17 cellular contexts compared by ENCODE assay signal in the genomic region with DNA sequence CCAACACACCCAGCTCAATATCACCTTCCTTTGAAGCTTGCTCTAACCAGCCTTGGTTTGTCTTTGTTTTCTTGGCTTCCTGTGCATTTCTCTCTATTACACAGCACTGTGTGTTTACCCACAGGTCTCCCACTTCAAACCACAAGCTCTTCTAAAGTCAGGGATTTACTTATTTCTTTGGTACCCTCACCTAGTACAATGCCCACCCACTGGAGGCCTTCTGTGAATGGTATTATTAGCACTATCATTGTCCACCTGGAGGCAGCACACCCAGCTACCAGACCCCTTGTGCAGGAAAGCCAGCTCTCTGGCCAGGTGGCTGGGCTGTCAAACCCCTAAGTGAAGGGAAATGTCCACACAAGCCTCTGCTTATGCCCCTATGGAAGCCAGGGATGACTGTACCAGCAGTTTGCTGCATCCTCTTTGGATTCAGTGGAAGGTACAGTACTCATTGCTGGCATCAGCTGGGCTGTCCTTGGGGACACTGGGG. TPM values are rescaled to one million over a fixed set of nuclear protein-coding genes. Genes with fewer than 3 reads are reported as not detected.
DNase-seq lines count a peak whose midpoint lies in the region; ATAC-seq, FAIRE-seq and TF ChIP-seq lines count a peak whose summit lies in the region.
"Had no signal": no experiment of that assay in that cellular context is flagged by ENCODE, and none has a peak within 500 bp of the region (broad histone marks: within the 10 kb centered on the region; RNA-seq: fewer than 3 reads in every experiment).

No MANE protein-coding gene starts in this region.

- in situ Hi-C loops in HepG2 (cut with HindIII; ENCODE audit: extremely low pct_ligation_motif_present, low pct_unique_long_range_greater_than_20kb): no loop called here

- no peak for TF ChIP-seq RAD21 in HepG2 (CRISPR knock-in tag; IDR thresholded peaks at IDR 0.05)

- H3K79me2 ChIP-seq in HepG2 (ENCODE audit: insufficient read depth, low read length): no peaks in the 10 kb centered on the region

- H3K4me3 ChIP-seq in HepG2 (replicated peaks in 1 of 3; ENCODE audit: insufficient read depth in 1 of 3, low read depth in 2 of 3, low read length in 3 of 3) (no peak overlapping the region), right lobe of liver (no peak overlapping the region), WERI-Rb-1 (ENCODE audit: low read depth, low read length) (no peak overlapping the region), colonic mucosa (no peak overlapping the region), SJCRH30 (no peak overlapping the region)
- H3K4me3 ChIP-seq: GM23338, upper lobe of left lung had no signal

- H3K27ac ChIP-seq in HepG2 (ENCODE audit: extremely low read length, insufficient read depth, low read length) (no peak overlapping the region), right lobe of liver (no peak overlapping the region), WERI-Rb-1 (no peak overlapping the region), colonic mucosa (no peak overlapping the region), SJCRH30 (no peak overlapping the region)

- no peak overlapping the region for H3K4me2 ChIP-seq in HepG2 (ENCODE audit: low read depth, low read length)
- H3K4me2 ChIP-seq: GM23338 had no signal

- no TSS peak for BruUV-seq in HepG2 (replicated peaks; lab: Mats Ljungman, UMichigan)

- TF ChIP-seq POLR2A in HepG2 (IDR thresholded peaks at IDR 0.05; ENCODE audit: insufficient read depth in 1 of 2, low read depth in 2 of 2, low read length in 2 of 2) (no peak), right lobe of liver (IDR thresholded peaks at IDR 0.05) (no peak)

- no peaks in the 10 kb centered on the region for H3K9me3 ChIP-seq in HepG2 (ENCODE audit: low read length)
- no peaks in the 10 kb centered on the region for H3K9me3 ChIP-seq in right lobe of liver
- H3K9me3 ChIP-seq in WERI-Rb-1 (ENCODE audit: severe bottlenecking): peaks cover 5% of the 10 kb centered on the region
- H3K9me3 ChIP-seq in colonic mucosa: no peaks in the 10 kb centered on the region
- H3K9me3 ChIP-seq in SJCRH30 (replicated peaks): no peaks in the 10 kb centered on the region
- H3K9me3 ChIP-seq: upper lobe of left lung had no signal

- TF ChIP-seq EP300 in HepG2 (IDR thresholded peaks at IDR 0.05; ENCODE audit: low read depth in 2 of 2, low read length in 2 of 2) (no peak), HepG2 (CRISPR knock-in tag; IDR thresholded peaks at IDR 0.05; ENCODE audit: borderline replicate concordance) (no peak)

- H3K36me3 ChIP-seq in HepG2 (replicated peaks in 1 of 2; ENCODE audit: control insufficient read depth in 1 of 2, insufficient read depth in 2 of 2, low read length in 2 of 2) (no peaks in the 10 kb centered on the region), right lobe of liver (no peaks in the 10 kb centered on the region), WERI-Rb-1 (no peaks in the 10 kb centered on the region), colonic mucosa (no peaks in the 10 kb centered on the region), SJCRH30 (no peaks in the 10 kb centered on the region)
- H3K36me3 ChIP-seq: upper lobe of left lung had no signal

- TF ChIP-seq CTCF in HepG2 (CRISPR knock-in tag; IDR thresholded peaks at IDR 0.05): peak; percentile 32
- TF ChIP-seq CTCF in right lobe of liver (IDR thresholded peaks at IDR 0.05): no peak
- TF ChIP-seq CTCF in WERI-Rb-1 (IDR thresholded peaks at IDR 0.05; ENCODE audit: low read depth, low read length): peak; percentile 28; the same call in 1 of the 2 replicates
- no peak for TF ChIP-seq CTCF in colonic mucosa (IDR thresholded peaks at IDR 0.05)

- ATAC-seq in HepG2: peak; percentile 65
- ATAC-seq in right lobe of liver: no peak
- ATAC-seq: GM23338, Panc1 had no signal

- POLR2A ChIA-PET in HepG2 (lab: Yijun Ruan, JAX): interaction anchor here (0.9 to 1.8 kb wide), 2 partner anchors 9 to 133 kb away, joined by 3 read pairs; partner anchors contain the start of gene TOP2A

- CTCF ChIA-PET in HepG2 (lab: Yijun Ruan, JAX; ENCODE audit: low intra/inter-chr PET ratio, low total read pairs): no interaction called here

- DNase-seq in HepG2 (ENCODE audit: low spot score) (no peak), right lobe of liver (no peak), WERI-Rb-1 (no peak), colonic mucosa (peak; percentile 12), SKM-1 treated with dmso at 0.1 percent for 144 hours (lab: John Stamatoyannopoulos, UW; ENCODE audit: unreplicated experiment) (no peak), SJCRH30 (no peak), NCI-H2081 treated with DMSO at 0.1 percent for 48 hours (lab: John Stamatoyannopoulos, UW) (no peak)
- DNase-seq in effector CD8-positive, alpha-beta T cell (lab: John Stamatoyannopoulos, UW): no peak
- DNase-seq: immature natural killer cell; mammary epithelial cell; NCI-H2029 treated with DMSO at 0.1 percent for 48 hours; NCI-H526; nephron progenitor cell; stimulated activated CD4-positive, alpha-beta T cell treated with anti-CD3 and anti-CD28 coated beads, Interleukin-2, amount 100 ng/mL, for 48 hours; upper lobe of left lung had no signal

- no peak overlapping the region for H3K9ac ChIP-seq in HepG2 (ENCODE audit: insufficient read depth, low read depth, low read length)
- H3K9ac ChIP-seq in colonic mucosa (ENCODE audit: low read depth in 2 of 2, low read length in 2 of 2): no peak overlapping the region

- peaks cover 17% of the 10 kb centered on the region for H3K4me1 ChIP-seq in HepG2 (ENCODE audit: insufficient read depth, low read length)
- H3K4me1 ChIP-seq in right lobe of liver: peaks cover 0 to 5% (median 0%) of the 10 kb centered on the region in 4 donors
- no peaks in the 10 kb centered on the region for H3K4me1 ChIP-seq in colonic mucosa
- peaks cover 3% of the 10 kb centered on the region; the same call in 1 of the 2 replicates for H3K4me1 ChIP-seq in SJCRH30

- no peak overlapping the region for H2AFZ ChIP-seq in HepG2 (ENCODE audit: low read length)
- H2AFZ ChIP-seq: GM23338 had no signal

- intact Hi-C loops in HepG2 (cut with micrococcal nuclease; ENCODE audit: unreplicated experiment) (no loop called here), right lobe of liver (cut with DNase I) (no loop called here), colonic mucosa (cut with DNase I) (no loop called here)

- H3K27me3 ChIP-seq in HepG2 (ENCODE audit: control insufficient read depth in 1 of 2, insufficient read depth in 2 of 2, low read length in 2 of 2): peaks cover 3 to 10% of the 10 kb centered on the region in 2 experiments; a peak in 3 of 5 replicates
- H3K27me3 ChIP-seq in right lobe of liver: no peaks in the 10 kb centered on the region
- H3K27me3 ChIP-seq in WERI-Rb-1 (ENCODE audit: insufficient read depth, low read depth, severe bottlenecking): no peaks in the 10 kb centered on the region
- no peaks in the 10 kb centered on the region for H3K27me3 ChIP-seq in colonic mucosa
- no peaks in the 10 kb centered on the region for H3K27me3 ChIP-seq in SJCRH30
- H3K27me3 ChIP-seq: upper lobe of left lung had no signal

- peak; percentile 60 for FAIRE-seq in HepG2 (lab: Jason Lieb, UNC)

- no peaks in the 10 kb centered on the region for H4K20me1 ChIP-seq in HepG2 (ENCODE audit: insufficient read depth, low read length)

RNA-seq across cellular contexts. Expression of gene TOP2A, which starts 9.4 kb away (rescaled TPM):
- 327 and 614 TPM in 2 replicates for total RNA-seq in HepG2 (2016; rRNA removed; fragmentation: Illumina TruSeq; extraction: Trizol)
- 35.7 and 38.5 TPM in 2 replicates for total RNA-seq in HepG2 (2016; cell fraction: cytosol; rRNA removed; fragmentation: Illumina TruSeq; extraction: Trizol; ENCODE audit: low read depth)
- total RNA-seq in HepG2 (2016; cell fraction: insoluble cytoplasmic fraction; rRNA removed; fragmentation: Illumina TruSeq; extraction: Trizol): 330 and 598 TPM in 2 replicates
- total RNA-seq in HepG2 (2016; cell fraction: membrane; rRNA removed; fragmentation: Illumina TruSeq; extraction: Trizol): 112 and 128 TPM in 2 replicates
- 262 and 265 TPM in 2 replicates for total RNA-seq in HepG2 (2016; cell fraction: nucleus; rRNA removed; fragmentation: Illumina TruSeq; extraction: Trizol)
- 52.7 and 108 TPM in 2 replicates for polyA plus RNA-seq in HepG2 (2011; rRNA removed)
- polyA plus RNA-seq in HepG2 (2011; cell fraction: cytosol; rRNA removed): 35.8 and 39.5 TPM in 2 replicates
- polyA plus RNA-seq in HepG2 (2011; cell fraction: nucleus; rRNA removed): 38.5 and 46.3 TPM in 2 replicates
- polyA plus RNA-seq in HepG2 (2012): 78.9 and 178 TPM in 2 replicates
- polyA plus RNA-seq in HepG2 (2016; cell fraction: cytosol; fragmentation: Illumina TruSeq; extraction: Trizol; ENCODE audit: low read depth): 13.7 and 16.7 TPM in 2 replicates
- polyA plus RNA-seq in HepG2 (2016; cell fraction: insoluble cytoplasmic fraction; fragmentation: Illumina TruSeq; extraction: Trizol; ENCODE audit: low read depth): 406 and 447 TPM in 2 replicates
- polyA plus RNA-seq in HepG2 (2016; cell fraction: membrane; fragmentation: Illumina TruSeq; extraction: Trizol; ENCODE audit: low read depth): 56.7 and 60.4 TPM in 2 replicates
- polyA plus RNA-seq in HepG2 (2016; cell fraction: nucleus; fragmentation: Illumina TruSeq; extraction: Trizol; ENCODE audit: insufficient read depth, low read depth): 324 and 347 TPM in 2 replicates
- 29.3 and 72.8 TPM in 2 replicates for polyA minus RNA-seq in HepG2 (2011; rRNA and poly(A)+ RNA removed; ENCODE audit: low replicate concordance)
- polyA minus RNA-seq in HepG2 (2011; cell fraction: cytosol; rRNA and poly(A)+ RNA removed): 58.4 and 82.8 TPM in 2 replicates
- 83.2 and 96.0 TPM in 2 replicates for polyA minus RNA-seq in HepG2 (2011; cell fraction: nucleus; rRNA and poly(A)+ RNA removed)
- total RNA-seq in right lobe of liver: 1 to 10 TPM in 4 of 6 experiments, under 1 TPM in 2; 0.22 to 7.3 (median 3.0) TPM
- 100 to 1,000 TPM in 1 of 2 donors, 10 to 100 TPM in 1; 46.2 to 124 TPM for total RNA-seq in colonic mucosa
- total RNA-seq in SJCRH30 (2014; rRNA removed; shearing (Covaris generic)): 524 and 583 TPM in 2 replicates

RNA-seq across cellular contexts. Expression of gene IGFBP4, which starts 16.2 kb away (rescaled TPM):
- total RNA-seq in HepG2 (2016; rRNA removed; fragmentation: Illumina TruSeq; extraction: Trizol): 4.1 and 4.9 TPM in 2 replicates
- 3.4 and 4.0 TPM in 2 replicates for total RNA-seq in HepG2 (2016; cell fraction: cytosol; rRNA removed; fragmentation: Illumina TruSeq; extraction: Trizol; ENCODE audit: low read depth)
- total RNA-seq in HepG2 (2016; cell fraction: insoluble cytoplasmic fraction; rRNA removed; fragmentation: Illumina TruSeq; extraction: Trizol): 3.5 and 4.8 TPM in 2 replicates
- 10.9 and 13.2 TPM in 2 replicates for total RNA-seq in HepG2 (2016; cell fraction: membrane; rRNA removed; fragmentation: Illumina TruSeq; extraction: Trizol)
- 10.1 and 10.9 TPM in 2 replicates for total RNA-seq in HepG2 (2016; cell fraction: nucleus; rRNA removed; fragmentation: Illumina TruSeq; extraction: Trizol)
- 43.6 and 49.0 TPM in 2 replicates for polyA plus RNA-seq in HepG2 (2011; rRNA removed)
- 42.1 and 55.6 TPM in 2 replicates for polyA plus RNA-seq in HepG2 (2011; cell fraction: cytosol; rRNA removed)
- 26.0 and 26.1 TPM in 2 replicates for polyA plus RNA-seq in HepG2 (2011; cell fraction: nucleus; rRNA removed)
- 23.1 and 40.9 TPM in 2 replicates for polyA plus RNA-seq in HepG2 (2012)
- polyA plus RNA-seq in HepG2 (2016; cell fraction: cytosol; fragmentation: Illumina TruSeq; extraction: Trizol; ENCODE audit: low read depth): 11.4 and 15.1 TPM in 2 replicates
- 10.4 and 12.4 TPM in 2 replicates for polyA plus RNA-seq in HepG2 (2016; cell fraction: insoluble cytoplasmic fraction; fragmentation: Illumina TruSeq; extraction: Trizol; ENCODE audit: low read depth)
- polyA plus RNA-seq in HepG2 (2016; cell fraction: membrane; fragmentation: Illumina TruSeq; extraction: Trizol; ENCODE audit: low read depth): 18.8 and 25.1 TPM in 2 replicates
- polyA plus RNA-seq in HepG2 (2016; cell fraction: nucleus; fragmentation: Illumina TruSeq; extraction: Trizol; ENCODE audit: insufficient read depth, low read depth): 24.8 and 29.0 TPM in 2 replicates
- 0.19 and 99.5 TPM in 2 replicates for polyA minus RNA-seq in HepG2 (2011; rRNA and poly(A)+ RNA removed; ENCODE audit: low replicate concordance)
- polyA minus RNA-seq in HepG2 (2011; cell fraction: cytosol; rRNA and poly(A)+ RNA removed): 36.8 and 40.1 TPM in 2 replicates
- 12.3 and 12.9 TPM in 2 replicates for polyA minus RNA-seq in HepG2 (2011; cell fraction: nucleus; rRNA and poly(A)+ RNA removed)
- 100 to 1,000 TPM; 382 to 716 (median 430) TPM for total RNA-seq in right lobe of liver
- 100 to 1,000 TPM; 182 to 291 TPM for total RNA-seq in colonic mucosa
- total RNA-seq in SJCRH30 (2014; rRNA removed; shearing (Covaris generic)): 1.7 and 2.3 TPM in 2 replicates

Comparison
In these comparisons a context has a peak if more than half of its experiments do, and no peak if none do; other contexts are left out.
1. CTCF ChIP-seq: peak in HepG2 (single experiment) and WERI-Rb-1 (single experiment); none in right lobe of liver (0 of 4) and colonic mucosa (single experiment).
2. RNA of gene TOP2A, which starts 9.4 kb away (total RNA-seq): 524 to 583 TPM in SJCRH30, 35.7 to 614 TPM in HepG2 and 46.2 to 124 TPM in colonic mucosa; 0.22 to 7.3 TPM in right lobe of liver; every median in the first group is over 4 times any median in the second.
3. RNA of gene IGFBP4, which starts 16.2 kb away (total RNA-seq): 382 to 716 TPM in right lobe of liver and 182 to 291 TPM in colonic mucosa; 3.4 to 13.2 TPM in HepG2 and 1.7 to 2.3 TPM in SJCRH30; every median in the first group is over 10 times any median in the second.